ENCODE assay signal across 1 cellular context in genomic region chr4:6732441-6733357, GRCh38.
TF ChIP-seq lines count a peak whose summit lies in the region.

No MANE protein-coding gene starts in this region.

TF ChIP-seq in K562, 482 proteins besides CTCF, POLR2A, EP300 and RAD21 (continued from another document and continues in another):
- TF ChIP-seq RREB1 (CRISPR knock-in tag; IDR thresholded peaks at IDR 0.05) (no peak), ZC3H4 (CRISPR knock-in tag; IDR thresholded peaks at IDR 0.05; ENCODE audit: borderline replicate concordance) (no peak), GABPB1 (CRISPR knock-in tag; IDR thresholded peaks at IDR 0.05) (0 out of 2 replicates have a peak, but pooled peaks have one; percentile 32), RBM17 (IDR thresholded peaks at IDR 0.05; ENCODE audit: borderline replicate concordance, low read depth, low read length) (no peak), SMAD4 (CRISPR knock-in tag; conservative IDR thresholded peaks at IDR 0.05) (peak; percentile 90), RUNX1 (IDR thresholded peaks at IDR 0.05; ENCODE audit: low read depth) (no peak), PHTF2 (CRISPR knock-in tag; IDR thresholded peaks at IDR 0.05) (no peak), ZNF780A (CRISPR knock-in tag; IDR thresholded peaks at IDR 0.05) (no peak), ZNF354B (CRISPR knock-in tag; IDR thresholded peaks at IDR 0.05) (no peak), RBBP5 (IDR thresholded peaks at IDR 0.05; ENCODE audit: borderline replicate concordance, insufficient read depth, low read length, poor library complexity, severe bottlenecking) (no peak), HDAC8 (tag; IDR thresholded peaks at IDR 0.05) (peak; percentile 79), CREM (IDR thresholded peaks at IDR 0.05; ENCODE audit: low read depth) (peak; percentile 73), POLR2AphosphoS2 (IDR thresholded peaks at IDR 0.05; ENCODE audit: low read length) (no peak), E4F1 (CRISPR knock-in tag; IDR thresholded peaks at IDR 0.05; ENCODE audit: borderline replicate concordance) (0 out of 2 replicates have a peak, but pooled peaks have one; percentile 25), MCM5 (IDR thresholded peaks at IDR 0.05; ENCODE audit: low read depth) (no peak), RCOR1 (IDR thresholded peaks at IDR 0.05; ENCODE audit: borderline replicate concordance in 1 of 2, low read depth in 2 of 2, low read length in 2 of 2) (peak in 1 of 2 experiments; percentile 85; a peak in 2 of 4 replicates), BRF2 (IDR thresholded peaks at IDR 0.05; ENCODE audit: borderline replicate concordance, insufficient read depth, insufficient read length) (no peak), ZNF444 (CRISPR knock-in tag; IDR thresholded peaks at IDR 0.05) (0 out of 2 replicates have a peak, but pooled peaks have one; percentile 15), DPF2 (IDR thresholded peaks at IDR 0.05) (peak; percentile 85), ZNF655 (CRISPR knock-in tag; IDR thresholded peaks at IDR 0.05) (peak; percentile 73; the same call in 1 of the 2 replicates), MAFF (IDR thresholded peaks at IDR 0.05; ENCODE audit: low read length) (peak; percentile 85), NFXL1 (CRISPR knock-in tag; IDR thresholded peaks at IDR 0.05) (no peak; the same call in none of the 2 replicates), TAF15 (IDR thresholded peaks at IDR 0.05; ENCODE audit: low read depth, low read length) (no peak), HEY1 (CRISPR knock-in tag; IDR thresholded peaks at IDR 0.05; ENCODE audit: borderline replicate concordance) (peak; percentile 60; the same call in 1 of the 2 replicates), SRSF1 (IDR thresholded peaks at IDR 0.05; ENCODE audit: low read depth, low read length) (no peak), E2F8 (IDR thresholded peaks at IDR 0.05; ENCODE audit: low read depth, partially characterized antibody) (no peak), ZHX1 (conservative IDR thresholded peaks at IDR 0.05; ENCODE audit: low read length) (no peak), ZNF232 (CRISPR knock-in tag; IDR thresholded peaks at IDR 0.05) (no peak), PKNOX1 (IDR thresholded peaks at IDR 0.05) (peak; percentile 48; the same call in 1 of the 2 replicates), FOSL1 (tag; conservative IDR thresholded peaks at IDR 0.05) (peak; percentile 77), ZNF707 (CRISPR knock-in tag; conservative IDR thresholded peaks at IDR 0.05) (no peak), ZMIZ1 (IDR thresholded peaks at IDR 0.05; ENCODE audit: low read depth in 2 of 2, low read length in 2 of 2) (0 out of 4 replicates have a peak, but pooled peaks of 1 of the 2 experiments have one; percentile 55), ZNF551 (CRISPR knock-in tag; IDR thresholded peaks at IDR 0.05) (no peak), ZNF224 (CRISPR knock-in tag; IDR thresholded peaks at IDR 0.05) (no peak), RAD51 (IDR thresholded peaks at IDR 0.05; ENCODE audit: borderline replicate concordance, low read depth) (no peak), NFIX (CRISPR knock-in tag; IDR thresholded peaks at IDR 0.05; ENCODE audit: low read depth) (no peak)
